8 cellular contexts compared by ENCODE assay signal in genomic region chr2:43174368-43175186, GRCh38. TPM values are rescaled to one million over a fixed set of nuclear protein-coding genes. Genes with fewer than 3 reads are reported as not detected.
DNase-seq lines count a peak whose midpoint lies in the region; ATAC-seq and TF ChIP-seq lines count a peak whose summit lies in the region.

No MANE protein-coding gene starts in this region.

- H3K4me1 Mint-ChIP-seq in glutamatergic neuron (ENCODE audit: low read depth, unreplicated experiment), result no peaks in the 10 kb centered on the region

- peak; percentile 70 for ATAC-seq in GM19324 (IDR thresholded peaks at IDR 0.05; ENCODE audit: low FRiP score, unreplicated experiment)
- peak; percentile 86 for ATAC-seq in HG03280 (IDR thresholded peaks at IDR 0.05; ENCODE audit: unreplicated experiment)

- no peak overlapping the region for H3K4me3 Mint-ChIP-seq in glutamatergic neuron (ENCODE audit: unreplicated experiment)

- peaks cover 13% of the 10 kb centered on the region for H3K27me3 Mint-ChIP-seq in glutamatergic neuron (ENCODE audit: unreplicated experiment)

- H3K9me3 Mint-ChIP-seq in glutamatergic neuron (ENCODE audit: unreplicated experiment), result peaks cover 10% of the 10 kb centered on the region

- TF ChIP-seq CTCF in glutamatergic neuron (IDR thresholded peaks at IDR 0.05; ENCODE audit: partially characterized antibody, unreplicated experiment), result no peak

- peak overlapping the region; percentile 23 for H3K27ac Mint-ChIP-seq in glutamatergic neuron (ENCODE audit: unreplicated experiment)

- DNase-seq in activated CD4-positive, alpha-beta T cell treated with anti-CD3 and anti-CD28 coated beads, Interleukin-2, amount 50 U/mL, for 4 hours, result peak; percentile 62 to 63
- no peak for DNase-seq in glutamatergic neuron
- DNase-seq in stimulated activated CD4-positive, alpha-beta T cell treated with anti-CD3 and anti-CD28 coated beads, Interleukin-2, amount 100 ng/mL, for 24 hours, result peak; percentile 73 to 81
- no peak for DNase-seq in NCI-H2081 (lab: John Stamatoyannopoulos, UW)
- DNase-seq in H4 (ENCODE audit: low spot score), result no peak
- DNase-seq in NCI-H1105 (lab: John Stamatoyannopoulos, UW), result no peak

- H3K36me3 Mint-ChIP-seq in glutamatergic neuron (ENCODE audit: unreplicated experiment), result peaks cover 12% of the 10 kb centered on the region

RNA-seq across cellular contexts. Expression of gene ZFP36L2, which starts 51.8 kb away (rescaled TPM):
- total RNA-seq in glutamatergic neuron (ENCODE audit: unreplicated experiment), result 0.88 TPM
- 1.2 and 2.1 TPM in 2 replicates for total RNA-seq in H4 (2014; rRNA removed; shearing (Covaris generic))

Comparison
In these comparisons a context has a peak if more than half of its experiments do, and no peak if none do; other contexts are left out.
1. DNase-seq: peak in activated CD4-positive, alpha-beta T cell treated with anti-CD3 and anti-CD28 coated beads, Interleukin-2, amount 50 U/mL, for 4 hours (2 of 2) and stimulated activated CD4-positive, alpha-beta T cell treated with anti-CD3 and anti-CD28 coated beads, Interleukin-2, amount 100 ng/mL, for 24 hours (2 of 2); none in glutamatergic neuron (single experiment), NCI-H2081 (0 of 2), H4 (single experiment) and NCI-H1105 (single experiment).